In the genomic region with DNA sequence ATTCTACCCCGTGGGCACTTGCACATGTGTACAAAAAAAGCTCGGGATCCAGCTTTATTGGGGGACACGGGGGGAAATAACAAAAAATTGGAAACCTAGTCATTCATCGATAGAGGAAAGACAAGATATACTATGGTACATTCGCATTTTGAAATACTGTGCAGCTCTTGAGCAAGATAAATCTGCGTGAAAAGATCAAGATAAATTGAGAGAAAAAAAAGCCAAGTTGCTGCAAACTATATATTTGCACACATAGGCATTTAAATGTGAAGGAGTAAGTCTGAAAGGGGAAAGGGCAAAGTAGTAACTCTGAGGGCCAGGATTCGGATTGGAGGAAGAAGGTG, we compare ENCODE assay signal across 8 cellular contexts. TPM values are rescaled to one million over a fixed set of nuclear protein-coding genes. Genes with fewer than 3 reads are reported as not detected.
DNase-seq lines count a peak whose midpoint lies in the region; ATAC-seq and TF ChIP-seq lines count a peak whose summit lies in the region.

No MANE protein-coding gene starts in this region.

- no peaks in the 10 kb centered on the region for H4K20me1 ChIP-seq in OCI-LY3 (ENCODE audit: insufficient read depth, low read length)

- no peak for TF ChIP-seq CTCF in OCI-LY3 (IDR thresholded peaks at IDR 0.05; ENCODE audit: low read depth, low read length)
- no peak for TF ChIP-seq CTCF in endothelial cell (IDR thresholded peaks at IDR 0.05; ENCODE audit: unreplicated experiment)
- no peak for TF ChIP-seq CTCF in neutrophil (IDR thresholded peaks at IDR 0.05)

- peak overlapping the region; percentile 94 to 99 (median 98) for H3K4me3 Mint-ChIP-seq in CD4-positive, CD25-positive, alpha-beta regulatory T cell
- H3K4me3 Mint-ChIP-seq in endothelial cell (ENCODE audit: unreplicated experiment): peak overlapping the region; percentile 91

- H3K36me3 ChIP-seq in CD4-positive, CD25-positive, alpha-beta regulatory T cell (ENCODE audit: control insufficient read depth, insufficient read depth, low read length): peaks cover 2% of the 10 kb centered on the region
- peaks cover 19% of the 10 kb centered on the region for H3K36me3 ChIP-seq in OCI-LY3 (replicated peaks; ENCODE audit: low read depth, low read length)
- no peaks in the 10 kb centered on the region for H3K36me3 ChIP-seq in neutrophil

- peak overlapping the region; percentile 98 for H3K4me3 ChIP-seq in CD4-positive, CD25-positive, alpha-beta regulatory T cell (ENCODE audit: low read depth, low read length)
- H3K4me3 ChIP-seq in OCI-LY3 (ENCODE audit: low read length): peak overlapping the region; percentile 92
- H3K4me3 ChIP-seq in neutrophil (ENCODE audit: low read depth in 1 of 2, low read length in 1 of 2): peak overlapping the region; percentile 77 to 86

- H3K27ac ChIP-seq in CD4-positive, CD25-positive, alpha-beta regulatory T cell (ENCODE audit: insufficient read depth, low read length, poor library complexity, severe bottlenecking): peak overlapping the region; percentile 97
- peak overlapping the region; percentile 28 for H3K27ac ChIP-seq in OCI-LY3 (ENCODE audit: low read length)
- peak overlapping the region; percentile 87 for H3K27ac ChIP-seq in neutrophil

- ATAC-seq in CD4-positive, CD25-positive, alpha-beta regulatory T cell (ENCODE audit: low read depth in 2 of 2): no peak

- peak in 1 of 3 donors; percentile 1 for DNase-seq in CD4-positive, CD25-positive, alpha-beta regulatory T cell
- DNase-seq in endothelial cell (ENCODE audit: low spot score) (no peak), NCI-H82 treated with DMSO at 0.1 percent for 48 hours (lab: John Stamatoyannopoulos, UW; ENCODE audit: unreplicated experiment) (no peak), amygdala (lab: John Stamatoyannopoulos, UW) (no peak), activated gamma-delta T cell treated with Interleukin-2 at 50 U/mL for 16 hours (no peak), COLO829 (ENCODE audit: low spot score) (no peak)

- H3K79me2 ChIP-seq in OCI-LY3 (ENCODE audit: low read length): peaks cover 40% of the 10 kb centered on the region

- peaks cover 4% of the 10 kb centered on the region for H3K27me3 Mint-ChIP-seq in CD4-positive, CD25-positive, alpha-beta regulatory T cell
- no peaks in the 10 kb centered on the region for H3K27me3 Mint-ChIP-seq in endothelial cell (ENCODE audit: unreplicated experiment)

- peak overlapping the region; percentile 71 for H3K4me2 ChIP-seq in OCI-LY3 (ENCODE audit: low read length)

- no peaks in the 10 kb centered on the region for H3K9me3 ChIP-seq in CD4-positive, CD25-positive, alpha-beta regulatory T cell (ENCODE audit: control insufficient read depth in 2 of 2, low read length in 2 of 2)
- H3K9me3 ChIP-seq in OCI-LY3 (ENCODE audit: insufficient read depth, low read length) (no peaks in the 10 kb centered on the region), neutrophil (no peaks in the 10 kb centered on the region)

- no peaks in the 10 kb centered on the region for H3K27me3 ChIP-seq in CD4-positive, CD25-positive, alpha-beta regulatory T cell (ENCODE audit: control insufficient read depth, insufficient read depth, low read length)
- no peaks in the 10 kb centered on the region for H3K27me3 ChIP-seq in OCI-LY3 (ENCODE audit: low read depth, low read length)
- H3K27me3 ChIP-seq in neutrophil: no peaks in the 10 kb centered on the region

- H3K9ac ChIP-seq in OCI-LY3 (ENCODE audit: low read length): peak overlapping the region; percentile 84

- peaks cover 22 to 47% (median 39%) of the 10 kb centered on the region in 4 donors for H3K4me1 Mint-ChIP-seq in CD4-positive, CD25-positive, alpha-beta regulatory T cell
- peaks cover 8% of the 10 kb centered on the region for H3K4me1 Mint-ChIP-seq in endothelial cell (ENCODE audit: unreplicated experiment)

- H3K9me3 Mint-ChIP-seq in CD4-positive, CD25-positive, alpha-beta regulatory T cell: no peaks in the 10 kb centered on the region
- H3K9me3 Mint-ChIP-seq in endothelial cell (ENCODE audit: unreplicated experiment): no peaks in the 10 kb centered on the region

- peaks cover 10% of the 10 kb centered on the region for H3K36me3 Mint-ChIP-seq in CD4-positive, CD25-positive, alpha-beta regulatory T cell
- H3K36me3 Mint-ChIP-seq in endothelial cell (ENCODE audit: low read depth, unreplicated experiment): peaks cover 8% of the 10 kb centered on the region

- peaks cover 24% of the 10 kb centered on the region for H3K4me1 ChIP-seq in CD4-positive, CD25-positive, alpha-beta regulatory T cell (ENCODE audit: control insufficient read depth, insufficient read depth, low read length, poor library complexity, severe bottlenecking)
- H3K4me1 ChIP-seq in OCI-LY3 (ENCODE audit: low read length): peaks cover 7% of the 10 kb centered on the region; the same call in 1 of the 2 replicates
- peaks cover 22 to 37% of the 10 kb centered on the region in 2 experiments for H3K4me1 ChIP-seq in neutrophil (ENCODE audit: control insufficient read depth in 1 of 2, insufficient read depth in 1 of 2, low read depth in 1 of 2, low read length in 1 of 2)

- H2AFZ ChIP-seq in OCI-LY3 (ENCODE audit: low read depth, low read length): peak overlapping the region; percentile 48; the same call in 1 of the 2 replicates

- peak overlapping the region; percentile 98 to 99 (median 98) for H3K27ac Mint-ChIP-seq in CD4-positive, CD25-positive, alpha-beta regulatory T cell
- H3K27ac Mint-ChIP-seq in endothelial cell (ENCODE audit: unreplicated experiment): peak overlapping the region; percentile 97

RNA-seq across cellular contexts. Expression of a gene that starts 0.6 kb away (rescaled TPM):
- 48.2 TPM for total RNA-seq in CD4-positive, CD25-positive, alpha-beta regulatory T cell
- polyA plus RNA-seq in CD4-positive, CD25-positive, alpha-beta regulatory T cell: 10 to 100 TPM; 15.9 to 18.7 (median 17.3) TPM
- 20.8 TPM for total RNA-seq in endothelial cell (ENCODE audit: unreplicated experiment)

RNA-seq across cellular contexts. Expression of a gene that starts 26.9 kb away (rescaled TPM):
- 30.0 TPM for total RNA-seq in CD4-positive, CD25-positive, alpha-beta regulatory T cell
- 10 to 100 TPM; 11.4 to 18.1 (median 14.2) TPM for polyA plus RNA-seq in CD4-positive, CD25-positive, alpha-beta regulatory T cell
- total RNA-seq in endothelial cell (ENCODE audit: unreplicated experiment): 5.1 TPM

Comparison
In these comparisons a context has a peak if more than half of its experiments do, and no peak if none do; other contexts are left out.
1. H3K27ac ChIP-seq: peak in every context shown above with its lines; median percentile 97 in CD4-positive, CD25-positive, alpha-beta regulatory T cell; 87 in neutrophil; 28 in OCI-LY3.